ENCODE assay signal across 19 cellular contexts in genomic region chr7:73971315-73971700, GRCh38. TPM values are rescaled to one million over a fixed set of nuclear protein-coding genes. Genes with fewer than 3 reads are reported as not detected.
DNase-seq lines count a peak whose midpoint lies in the region; ATAC-seq, FAIRE-seq and TF ChIP-seq lines count a peak whose summit lies in the region.
"Had no signal": no experiment of that assay in that cellular context is flagged by ENCODE, and none has a peak within 500 bp of the region (broad histone marks: within the 10 kb centered on the region; RNA-seq: fewer than 3 reads in every experiment).

No MANE protein-coding gene starts in this region.

- H2AFZ ChIP-seq in osteoblast (ENCODE audit: low read length), result no peak overlapping the region

- H3K4me2 ChIP-seq in osteoblast (ENCODE audit: insufficient read depth, low read length), result no peak overlapping the region

- no peaks in the 10 kb centered on the region for H3K27me3 ChIP-seq in osteoblast (ENCODE audit: insufficient read depth, low read length)

- H3K79me2 ChIP-seq in osteoblast (ENCODE audit: insufficient read depth, low read length), result no peaks in the 10 kb centered on the region

- ATAC-seq in GM21723 (IDR thresholded peaks at IDR 0.05; ENCODE audit: unreplicated experiment) (peak; percentile 78), HG02623 (IDR thresholded peaks at IDR 0.05; ENCODE audit: unreplicated experiment) (no peak)
- ATAC-seq: psoas muscle had no signal

- H3K4me3 ChIP-seq in NB4 (ENCODE audit: low read depth, low read length) (no peak overlapping the region), osteoblast (ENCODE audit: insufficient read depth, low read length) (no peak overlapping the region)
- H3K4me3 ChIP-seq: mucosa of descending colon, psoas muscle had no signal

- TF ChIP-seq POLR2A in NB4 (IDR thresholded peaks at IDR 0.05; ENCODE audit: extremely low read depth, insufficient read length), result no peak

- no peaks in the 10 kb centered on the region for H3K9me3 ChIP-seq in osteoblast (ENCODE audit: low read depth, low read length)
- H3K9me3 ChIP-seq: mucosa of descending colon, psoas muscle had no signal

- H3K36me3 ChIP-seq in osteoblast (ENCODE audit: insufficient read depth, low read length), result no peaks in the 10 kb centered on the region

- H3K4me1 ChIP-seq in osteoblast (ENCODE audit: insufficient read depth, low read length), result no peaks in the 10 kb centered on the region
- H3K4me1 ChIP-seq: psoas muscle had no signal

- TF ChIP-seq CTCF in NB4 (IDR thresholded peaks at IDR 0.05; ENCODE audit: low read depth, low read length) (no peak), osteoblast (IDR thresholded peaks at IDR 0.05; ENCODE audit: extremely low read depth, low read depth, low read length) (no peak)

- peak; percentile 45 for DNase-seq in GM18507 (ENCODE audit: extremely low spot score, insufficient read length, low read depth)
- DNase-seq in NB4 (ENCODE audit: low read depth), result peak; percentile 26
- DNase-seq in osteoblast (ENCODE audit: insufficient read length, low spot score, missing footprints), result peak; percentile 45
- DNase-seq in NCI-H2227 treated with DMSO at 0.1 percent for 48 hours (lab: John Stamatoyannopoulos, UW), result no peak
- no peak for DNase-seq in NCI-H1092 treated with DMSO at 0.1 percent for 48 hours (lab: John Stamatoyannopoulos, UW)
- no peak for DNase-seq in stimulated activated CD4-positive, alpha-beta T cell treated with anti-CD3 and anti-CD28 coated beads, Interleukin-12 subunit alpha, Interleukin-12 subunit beta, amount 100 ng/mL, for 4 hours
- DNase-seq: activated CD4-positive, alpha-beta T cell treated with anti-CD3 and anti-CD28 coated beads for 1 hour; activated gamma-delta T cell; CD4-positive, CD25-positive, alpha-beta regulatory T cell; GDM1; mucosa of descending colon; NCI-H1436 treated with DMSO at 0.1 percent for 48 hours; NCI-H774; stimulated activated CD4-positive, alpha-beta T cell treated with anti-CD3 and anti-CD28 coated beads, Interleukin-4, amount 100 ng/mL, for 1 hour had no signal

- no peaks in the 10 kb centered on the region for H4K20me1 ChIP-seq in osteoblast (ENCODE audit: insufficient read depth, low read length)

- no peak overlapping the region for H3K27ac ChIP-seq in osteoblast (ENCODE audit: low read depth, low read length)
- H3K27ac ChIP-seq: epithelial cell of prostate, psoas muscle had no signal

- FAIRE-seq in GM18507 (lab: Jason Lieb, UNC), result peak; percentile 84

RNA-seq across cellular contexts. Expression of gene ELN, which starts 56.7 kb away (rescaled TPM):
- 69.1 and 113 TPM in 2 replicates for total RNA-seq in osteoblast
- total RNA-seq: HT1080 had no signal

Comparison
In these comparisons a context has a peak if more than half of its experiments do, and no peak if none do; other contexts are left out.
1. DNase-seq: peak in GM18507 (single experiment), NB4 (single experiment) and osteoblast (single experiment); none in NCI-H2227 treated with DMSO at 0.1 percent for 48 hours (single experiment), NCI-H1092 treated with DMSO at 0.1 percent for 48 hours (single experiment) and stimulated activated CD4-positive, alpha-beta T cell treated with anti-CD3 and anti-CD28 coated beads, Interleukin-12 subunit alpha, Interleukin-12 subunit beta, amount 100 ng/mL, for 4 hours (single experiment).